Comparison of ENCODE assay signal across 13 cellular contexts in the genomic region with DNA sequence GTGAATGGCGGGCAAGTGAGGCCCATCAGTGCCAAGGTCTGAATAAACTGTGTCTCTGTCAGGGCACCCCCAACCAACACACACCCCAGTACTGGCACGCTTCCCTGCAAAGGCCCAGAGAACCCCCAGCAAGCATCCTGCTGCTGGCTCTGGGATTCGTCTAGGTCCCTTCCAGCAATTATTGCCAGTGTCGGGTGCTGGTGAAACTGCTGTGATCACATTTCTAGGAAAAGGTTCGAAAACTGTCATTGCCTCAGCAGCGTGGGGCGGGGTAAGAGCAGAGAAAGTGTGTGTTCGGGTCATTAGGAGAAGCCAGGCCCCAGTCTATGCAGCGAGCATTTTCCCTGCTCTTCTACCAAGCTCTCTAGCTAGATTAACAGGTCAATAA. TPM values are rescaled to one million over a fixed set of nuclear protein-coding genes. Genes with fewer than 3 reads are reported as not detected.
DNase-seq lines count a peak whose midpoint lies in the region; ATAC-seq, FAIRE-seq and TF ChIP-seq lines count a peak whose summit lies in the region.
"Had no signal": no experiment of that assay in that cellular context is flagged by ENCODE, and none has a peak within 500 bp of the region (broad histone marks: within the 10 kb centered on the region; RNA-seq: fewer than 3 reads in every experiment).

No MANE protein-coding gene starts in this region.

- 44% methylated on average over 7 of the region's 9 CpGs for WGBS in HepG2 (ENCODE audit: low lambda C conversion rate)
- 78 to 82% methylated on average over 9 of the region's 9 CpGs for WGBS in sigmoid colon, 2 donors

- peaks cover 0 to 11% (median 0%) of the 10 kb centered on the region in 3 donors for H3K4me1 Mint-ChIP-seq in CD8-positive, alpha-beta memory T cell
- no peaks in the 10 kb centered on the region for H3K4me1 Mint-ChIP-seq in activated T-helper 1 cell treated with anti-CD3 and anti-CD28 coated beads, Interleukin-12 subunit alpha, Interleukin-12 subunit beta, Interleukin-2, Interleukin-4 antibody, amounts not matched to agents 30 ng/mL and 10 ng/mL and 1 ng/mL, durations not matched to agents 14 hours and 24 hours and 36 hours (ENCODE audit: low read depth)

- peaks cover 7% of the 10 kb centered on the region for H3K27me3 ChIP-seq in CD8-positive, alpha-beta memory T cell (ENCODE audit: insufficient read depth, low read length, poor library complexity, severe bottlenecking)
- H3K27me3 ChIP-seq in HepG2 (ENCODE audit: control insufficient read depth in 1 of 2, insufficient read depth in 2 of 2, low read length in 2 of 2) (no peaks in the 10 kb centered on the region), sigmoid colon (peaks cover 0 to 26% (median 21%) of the 10 kb centered on the region in 3 donors)

- no TSS peak for BruUV-seq in HepG2 (replicated peaks; lab: Mats Ljungman, UMichigan)

- no peak overlapping the region for H3K4me3 ChIP-seq in CD8-positive, alpha-beta memory T cell (ENCODE audit: low read length)
- H3K4me3 ChIP-seq in HepG2 (replicated peaks in 1 of 3; ENCODE audit: insufficient read depth in 1 of 3, low read depth in 2 of 3, low read length in 3 of 3) = peak overlapping the region in 2 of 3 experiments; percentile 25 to 74; a peak in 2 of 6 replicates
- H3K4me3 ChIP-seq in sigmoid colon = peak overlapping the region in 1 of 4 donors; percentile 7

- peaks cover 8% of the 10 kb centered on the region for H3K79me2 ChIP-seq in HepG2 (ENCODE audit: insufficient read depth, low read length)

- no peak for FAIRE-seq in HepG2 (lab: Jason Lieb, UNC)
- FAIRE-seq: colon, frontal cortex had no signal

- no peak for DNase-seq in CD8-positive, alpha-beta memory T cell
- no peak for DNase-seq in activated T-helper 1 cell treated with anti-CD3 and anti-CD28 coated beads, Interleukin-12 subunit alpha, Interleukin-12 subunit beta, Interleukin-2, Interleukin-4 antibody, amounts not matched to agents 30 ng/mL and 10 ng/mL and 1 ng/mL, durations not matched to agents 14 hours and 24 hours and 36 hours (ENCODE audit: low spot score)
- DNase-seq in HepG2 (ENCODE audit: low spot score) (no peak), sigmoid colon (no peak), superior temporal gyrus (ENCODE audit: extremely low spot score) (no peak), sciatic nerve (ENCODE audit: low spot score) (no peak)
- no peak for DNase-seq in NK-92 treated with Interleukin-12 subunit alpha and Interleukin-12 subunit beta, amount 100 ng/mL, for 24 hours (lab: John Stamatoyannopoulos, UW)
- no peak for DNase-seq in activated naive CD4-positive, alpha-beta T cell treated with Interleukin-2 at 50 U/mL for 16 hours
- DNase-seq: activated effector memory CD4-positive, alpha-beta T cell treated with Interleukin-2 at 50 U/mL for 16 hours had no signal

- no peaks in the 10 kb centered on the region for H3K9me3 Mint-ChIP-seq in CD8-positive, alpha-beta memory T cell
- no peaks in the 10 kb centered on the region for H3K9me3 Mint-ChIP-seq in activated T-helper 1 cell treated with anti-CD3 and anti-CD28 coated beads, Interleukin-12 subunit alpha, Interleukin-12 subunit beta, Interleukin-2, Interleukin-4 antibody, amounts not matched to agents 30 ng/mL and 10 ng/mL and 1 ng/mL, durations not matched to agents 14 hours and 24 hours and 36 hours

- H3K36me3 ChIP-seq in CD8-positive, alpha-beta memory T cell (ENCODE audit: insufficient read depth, low read length) = no peaks in the 10 kb centered on the region
- H3K36me3 ChIP-seq in HepG2 (replicated peaks in 1 of 2; ENCODE audit: control insufficient read depth in 1 of 2, insufficient read depth in 2 of 2, low read length in 2 of 2) = no peaks in the 10 kb centered on the region; a peak in 1 of 5 replicates
- H3K36me3 ChIP-seq in sigmoid colon = no peaks in the 10 kb centered on the region
- H3K36me3 ChIP-seq: left lung had no signal

- H3K4me1 ChIP-seq in CD8-positive, alpha-beta memory T cell (ENCODE audit: insufficient read depth, low read length) = peaks cover 8% of the 10 kb centered on the region
- H3K4me1 ChIP-seq in HepG2 (ENCODE audit: insufficient read depth, low read length) (peaks cover 79% of the 10 kb centered on the region), sigmoid colon (peaks cover 0 to 71% (median 60%) of the 10 kb centered on the region in 4 donors)

- H3K4me2 ChIP-seq in HepG2 (ENCODE audit: low read depth, low read length) = peak overlapping the region; percentile 91

- peak overlapping the region; percentile 28 for H3K9ac ChIP-seq in HepG2 (ENCODE audit: insufficient read depth, low read depth, low read length)

- CTCF ChIA-PET in CD8-positive, alpha-beta memory T cell (lab: Charles Lee) = interaction anchor here (1.5 kb wide), 1 partner anchor 13 kb away, joined by 3 read pairs; no protein-coding TSS in a partner anchor
- CTCF ChIA-PET in HepG2 (lab: Yijun Ruan, JAX; ENCODE audit: low intra/inter-chr PET ratio, low total read pairs) = no interaction called here

- no peak; a peak in 1 of 4 replicates for TF ChIP-seq POLR2A in HepG2 (IDR thresholded peaks at IDR 0.05; ENCODE audit: insufficient read depth in 1 of 2, low read depth in 2 of 2, low read length in 2 of 2)
- TF ChIP-seq POLR2A in sigmoid colon (IDR thresholded peaks at IDR 0.05) = no peak

- H3K4me3 Mint-ChIP-seq in CD8-positive, alpha-beta memory T cell = peak overlapping the region in 4 of 7 donors; percentile 8 to 76 (median 34)
- H3K4me3 Mint-ChIP-seq in activated T-helper 1 cell treated with anti-CD3 and anti-CD28 coated beads, Interleukin-12 subunit alpha, Interleukin-12 subunit beta, Interleukin-2, Interleukin-4 antibody, amounts not matched to agents 30 ng/mL and 10 ng/mL and 1 ng/mL, durations not matched to agents 14 hours and 24 hours and 36 hours = peak overlapping the region; percentile 10
- H3K4me3 Mint-ChIP-seq: activated CD4-positive, alpha-beta T cell treated with anti-CD3 and anti-CD28 coated beads for 36 hours had no signal

- intact Hi-C loops in activated T-helper 1 cell treated with anti-CD3 and anti-CD28 coated beads, Interleukin-12 subunit alpha, Interleukin-12 subunit beta, Interleukin-2, Interleukin-4 antibody, amounts not matched to agents 30 ng/mL and 10 ng/mL and 1 ng/mL, durations not matched to agents 14 hours and 24 hours and 36 hours (cut with micrococcal nuclease) = loop anchor here (10.0 kb wide), 1 partner anchor 409 kb away; the partner anchor contains the start of gene IFT81
- intact Hi-C loops in HepG2 (cut with micrococcal nuclease; ENCODE audit: unreplicated experiment) (loop anchor here (5.0 kb wide), 1 partner anchor 199 kb away; no protein-coding TSS in a partner anchor), sigmoid colon (cut with DNase I) (loop anchor here (10.0 kb wide), 1 partner anchor 279 kb away; the partner anchor contains the start of genes ANKRD13A and GIT2), sciatic nerve (cut with DNase I) (no loop called here)

- H2AFZ ChIP-seq in HepG2 (ENCODE audit: low read length) = no peak overlapping the region

- H3K27ac ChIP-seq in CD8-positive, alpha-beta memory T cell (ENCODE audit: low read depth, low read length) = no peak overlapping the region
- H3K27ac ChIP-seq in HepG2 (ENCODE audit: extremely low read length, insufficient read depth, low read length) = peak overlapping the region; percentile 42
- peak overlapping the region; percentile 41 to 76 (median 62) for H3K27ac ChIP-seq in sigmoid colon
- H3K27ac ChIP-seq: left lung had no signal

- no peak for TF ChIP-seq CTCF in HepG2 (CRISPR knock-in tag; IDR thresholded peaks at IDR 0.05)
- no peak for TF ChIP-seq CTCF in sigmoid colon (IDR thresholded peaks at IDR 0.05)

- TF ChIP-seq EP300 in HepG2 (IDR thresholded peaks at IDR 0.05; ENCODE audit: low read depth in 2 of 2, low read length in 2 of 2) = no peak
- TF ChIP-seq EP300 in HepG2 (CRISPR knock-in tag; IDR thresholded peaks at IDR 0.05; ENCODE audit: borderline replicate concordance) = no peak
- no peak for TF ChIP-seq EP300 in sigmoid colon (IDR thresholded peaks at IDR 0.05)

- in situ Hi-C loops in HepG2 (cut with HindIII; ENCODE audit: extremely low pct_ligation_motif_present, low pct_unique_long_range_greater_than_20kb) = no loop called here

- no peaks in the 10 kb centered on the region for H4K20me1 ChIP-seq in HepG2 (ENCODE audit: insufficient read depth, low read length)

- ATAC-seq in HepG2 (no peak), sciatic nerve (no peak)
- ATAC-seq: activated CD4-positive, alpha-beta T cell treated with anti-CD3 and anti-CD28 coated beads for 36 hours; left lung had no signal

- POLR2A ChIA-PET in CD8-positive, alpha-beta memory T cell (lab: Charles Lee) = no interaction called here
- POLR2A ChIA-PET in HepG2 (lab: Yijun Ruan, JAX) = interaction anchor here (0.6 to 4.3 kb wide), 6 partner anchors 9 to 117 kb away, joined by 3 to 35 read pairs (median 6); no protein-coding TSS in a partner anchor

- H3K27me3 Mint-ChIP-seq in CD8-positive, alpha-beta memory T cell = peaks cover 5 to 36% of the 10 kb centered on the region in 2 donors
- H3K27me3 Mint-ChIP-seq in activated T-helper 1 cell treated with anti-CD3 and anti-CD28 coated beads, Interleukin-12 subunit alpha, Interleukin-12 subunit beta, Interleukin-2, Interleukin-4 antibody, amounts not matched to agents 30 ng/mL and 10 ng/mL and 1 ng/mL, durations not matched to agents 14 hours and 24 hours and 36 hours (ENCODE audit: insufficient read depth) = peaks cover 62% of the 10 kb centered on the region

- no peak for TF ChIP-seq RAD21 in HepG2 (CRISPR knock-in tag; IDR thresholded peaks at IDR 0.05)

- H3K27ac Mint-ChIP-seq in CD8-positive, alpha-beta memory T cell = no peak overlapping the region
- no peak overlapping the region for H3K27ac Mint-ChIP-seq in activated T-helper 1 cell treated with anti-CD3 and anti-CD28 coated beads, Interleukin-12 subunit alpha, Interleukin-12 subunit beta, Interleukin-2, Interleukin-4 antibody, amounts not matched to agents 30 ng/mL and 10 ng/mL and 1 ng/mL, durations not matched to agents 14 hours and 24 hours and 36 hours
- H3K27ac Mint-ChIP-seq: activated CD4-positive, alpha-beta T cell treated with anti-CD3 and anti-CD28 coated beads for 36 hours had no signal

- no peaks in the 10 kb centered on the region for H3K36me3 Mint-ChIP-seq in CD8-positive, alpha-beta memory T cell
- H3K36me3 Mint-ChIP-seq in activated T-helper 1 cell treated with anti-CD3 and anti-CD28 coated beads, Interleukin-12 subunit alpha, Interleukin-12 subunit beta, Interleukin-2, Interleukin-4 antibody, amounts not matched to agents 30 ng/mL and 10 ng/mL and 1 ng/mL, durations not matched to agents 14 hours and 24 hours and 36 hours (ENCODE audit: low read depth) = no peaks in the 10 kb centered on the region

- no peaks in the 10 kb centered on the region for H3K9me3 ChIP-seq in CD8-positive, alpha-beta memory T cell (ENCODE audit: low read length)
- no peaks in the 10 kb centered on the region for H3K9me3 ChIP-seq in HepG2 (ENCODE audit: low read length)
- no peaks in the 10 kb centered on the region for H3K9me3 ChIP-seq in sigmoid colon
- H3K9me3 ChIP-seq: left lung had no signal

RNA-seq across cellular contexts. Expression of gene FAM222A, which starts 2.5 kb away (rescaled TPM):
- total RNA-seq in CD8-positive, alpha-beta memory T cell = 1 to 10 TPM; 2.0 to 3.0 TPM
- 0.32 TPM for polyA plus RNA-seq in CD8-positive, alpha-beta memory T cell
- total RNA-seq in activated T-helper 1 cell treated with anti-CD3 and anti-CD28 coated beads, Interleukin-12 subunit alpha, Interleukin-12 subunit beta, Interleukin-2, Interleukin-4 antibody, amounts not matched to agents 30 ng/mL and 10 ng/mL and 1 ng/mL, durations not matched to agents 14 hours and 24 hours and 36 hours = 2.4 TPM in 2 replicates
- total RNA-seq in HepG2 (2016; rRNA removed; fragmentation: Illumina TruSeq; extraction: Trizol) (7.2 and 9.6 TPM in 2 replicates), sigmoid colon (1 to 10 TPM; 1.1 to 3.3 (median 1.7) TPM), sciatic nerve (4.7 TPM)
- total RNA-seq in HepG2 (2016; cell fraction: cytosol; rRNA removed; fragmentation: Illumina TruSeq; extraction: Trizol; ENCODE audit: low read depth) = 1.9 and 2.5 TPM in 2 replicates
- 5.6 and 8.3 TPM in 2 replicates for total RNA-seq in HepG2 (2016; cell fraction: insoluble cytoplasmic fraction; rRNA removed; fragmentation: Illumina TruSeq; extraction: Trizol)
- 7.5 TPM in 2 replicates for total RNA-seq in HepG2 (2016; cell fraction: membrane; rRNA removed; fragmentation: Illumina TruSeq; extraction: Trizol)
- total RNA-seq in HepG2 (2016; cell fraction: nucleus; rRNA removed; fragmentation: Illumina TruSeq; extraction: Trizol) = 7.0 and 7.5 TPM in 2 replicates
- polyA plus RNA-seq in HepG2 (2011; rRNA removed) (2.7 and 3.7 TPM in 2 replicates), sigmoid colon (1 to 10 TPM; 1.2 to 2.2 (median 2.1) TPM)
- 2.0 and 3.0 TPM in 2 replicates for polyA plus RNA-seq in HepG2 (2011; cell fraction: cytosol; rRNA removed)
- polyA plus RNA-seq in HepG2 (2011; cell fraction: nucleus; rRNA removed) = 3.8 and 4.7 TPM in 2 replicates
- polyA plus RNA-seq in HepG2 (2012) = 2.5 and 2.9 TPM in 2 replicates
- polyA plus RNA-seq in HepG2 (2016; cell fraction: cytosol; fragmentation: Illumina TruSeq; extraction: Trizol; ENCODE audit: low read depth) = 2.5 and 2.6 TPM in 2 replicates
- 9.4 and 11.8 TPM in 2 replicates for polyA plus RNA-seq in HepG2 (2016; cell fraction: insoluble cytoplasmic fraction; fragmentation: Illumina TruSeq; extraction: Trizol; ENCODE audit: low read depth)
- polyA plus RNA-seq in HepG2 (2016; cell fraction: membrane; fragmentation: Illumina TruSeq; extraction: Trizol; ENCODE audit: low read depth) = 8.4 and 9.5 TPM in 2 replicates
- 9.3 and 9.9 TPM in 2 replicates for polyA plus RNA-seq in HepG2 (2016; cell fraction: nucleus; fragmentation: Illumina TruSeq; extraction: Trizol; ENCODE audit: insufficient read depth, low read depth)
- polyA minus RNA-seq in HepG2 (2011; rRNA and poly(A)+ RNA removed; ENCODE audit: low replicate concordance) = 2.9 and 8.9 TPM in 2 replicates
- 3.6 and 4.0 TPM in 2 replicates for polyA minus RNA-seq in HepG2 (2011; cell fraction: cytosol; rRNA and poly(A)+ RNA removed)
- 7.9 and 8.2 TPM in 2 replicates for polyA minus RNA-seq in HepG2 (2011; cell fraction: nucleus; rRNA and poly(A)+ RNA removed)
